In the genomic region with DNA sequence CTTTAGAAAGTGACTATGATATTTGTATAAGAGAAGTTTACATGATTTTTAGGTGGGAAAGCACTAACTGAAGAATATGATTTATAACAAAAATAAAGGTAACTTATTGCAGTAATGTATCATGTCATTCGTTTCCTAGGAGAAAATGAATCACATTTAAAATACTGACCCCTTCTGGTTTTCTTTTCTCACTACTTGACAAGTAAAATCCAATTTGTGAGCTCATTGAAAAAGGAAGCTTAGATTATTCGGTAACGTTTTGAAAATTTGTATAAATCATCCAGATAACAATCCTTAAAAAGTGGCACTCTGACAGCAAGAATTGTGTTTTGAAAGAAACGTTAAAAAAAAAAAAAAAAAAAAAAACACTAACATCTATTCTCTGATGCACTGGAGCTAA, we compare ENCODE assay signal across 1 cellular context.
TF ChIP-seq lines count a peak whose summit lies in the region.

No MANE protein-coding gene starts in this region.

TF ChIP-seq in GM23338, 12 proteins besides CTCF, POLR2A, EP300 and RAD21 (continued from another document):
- TF ChIP-seq, protein P1, sequence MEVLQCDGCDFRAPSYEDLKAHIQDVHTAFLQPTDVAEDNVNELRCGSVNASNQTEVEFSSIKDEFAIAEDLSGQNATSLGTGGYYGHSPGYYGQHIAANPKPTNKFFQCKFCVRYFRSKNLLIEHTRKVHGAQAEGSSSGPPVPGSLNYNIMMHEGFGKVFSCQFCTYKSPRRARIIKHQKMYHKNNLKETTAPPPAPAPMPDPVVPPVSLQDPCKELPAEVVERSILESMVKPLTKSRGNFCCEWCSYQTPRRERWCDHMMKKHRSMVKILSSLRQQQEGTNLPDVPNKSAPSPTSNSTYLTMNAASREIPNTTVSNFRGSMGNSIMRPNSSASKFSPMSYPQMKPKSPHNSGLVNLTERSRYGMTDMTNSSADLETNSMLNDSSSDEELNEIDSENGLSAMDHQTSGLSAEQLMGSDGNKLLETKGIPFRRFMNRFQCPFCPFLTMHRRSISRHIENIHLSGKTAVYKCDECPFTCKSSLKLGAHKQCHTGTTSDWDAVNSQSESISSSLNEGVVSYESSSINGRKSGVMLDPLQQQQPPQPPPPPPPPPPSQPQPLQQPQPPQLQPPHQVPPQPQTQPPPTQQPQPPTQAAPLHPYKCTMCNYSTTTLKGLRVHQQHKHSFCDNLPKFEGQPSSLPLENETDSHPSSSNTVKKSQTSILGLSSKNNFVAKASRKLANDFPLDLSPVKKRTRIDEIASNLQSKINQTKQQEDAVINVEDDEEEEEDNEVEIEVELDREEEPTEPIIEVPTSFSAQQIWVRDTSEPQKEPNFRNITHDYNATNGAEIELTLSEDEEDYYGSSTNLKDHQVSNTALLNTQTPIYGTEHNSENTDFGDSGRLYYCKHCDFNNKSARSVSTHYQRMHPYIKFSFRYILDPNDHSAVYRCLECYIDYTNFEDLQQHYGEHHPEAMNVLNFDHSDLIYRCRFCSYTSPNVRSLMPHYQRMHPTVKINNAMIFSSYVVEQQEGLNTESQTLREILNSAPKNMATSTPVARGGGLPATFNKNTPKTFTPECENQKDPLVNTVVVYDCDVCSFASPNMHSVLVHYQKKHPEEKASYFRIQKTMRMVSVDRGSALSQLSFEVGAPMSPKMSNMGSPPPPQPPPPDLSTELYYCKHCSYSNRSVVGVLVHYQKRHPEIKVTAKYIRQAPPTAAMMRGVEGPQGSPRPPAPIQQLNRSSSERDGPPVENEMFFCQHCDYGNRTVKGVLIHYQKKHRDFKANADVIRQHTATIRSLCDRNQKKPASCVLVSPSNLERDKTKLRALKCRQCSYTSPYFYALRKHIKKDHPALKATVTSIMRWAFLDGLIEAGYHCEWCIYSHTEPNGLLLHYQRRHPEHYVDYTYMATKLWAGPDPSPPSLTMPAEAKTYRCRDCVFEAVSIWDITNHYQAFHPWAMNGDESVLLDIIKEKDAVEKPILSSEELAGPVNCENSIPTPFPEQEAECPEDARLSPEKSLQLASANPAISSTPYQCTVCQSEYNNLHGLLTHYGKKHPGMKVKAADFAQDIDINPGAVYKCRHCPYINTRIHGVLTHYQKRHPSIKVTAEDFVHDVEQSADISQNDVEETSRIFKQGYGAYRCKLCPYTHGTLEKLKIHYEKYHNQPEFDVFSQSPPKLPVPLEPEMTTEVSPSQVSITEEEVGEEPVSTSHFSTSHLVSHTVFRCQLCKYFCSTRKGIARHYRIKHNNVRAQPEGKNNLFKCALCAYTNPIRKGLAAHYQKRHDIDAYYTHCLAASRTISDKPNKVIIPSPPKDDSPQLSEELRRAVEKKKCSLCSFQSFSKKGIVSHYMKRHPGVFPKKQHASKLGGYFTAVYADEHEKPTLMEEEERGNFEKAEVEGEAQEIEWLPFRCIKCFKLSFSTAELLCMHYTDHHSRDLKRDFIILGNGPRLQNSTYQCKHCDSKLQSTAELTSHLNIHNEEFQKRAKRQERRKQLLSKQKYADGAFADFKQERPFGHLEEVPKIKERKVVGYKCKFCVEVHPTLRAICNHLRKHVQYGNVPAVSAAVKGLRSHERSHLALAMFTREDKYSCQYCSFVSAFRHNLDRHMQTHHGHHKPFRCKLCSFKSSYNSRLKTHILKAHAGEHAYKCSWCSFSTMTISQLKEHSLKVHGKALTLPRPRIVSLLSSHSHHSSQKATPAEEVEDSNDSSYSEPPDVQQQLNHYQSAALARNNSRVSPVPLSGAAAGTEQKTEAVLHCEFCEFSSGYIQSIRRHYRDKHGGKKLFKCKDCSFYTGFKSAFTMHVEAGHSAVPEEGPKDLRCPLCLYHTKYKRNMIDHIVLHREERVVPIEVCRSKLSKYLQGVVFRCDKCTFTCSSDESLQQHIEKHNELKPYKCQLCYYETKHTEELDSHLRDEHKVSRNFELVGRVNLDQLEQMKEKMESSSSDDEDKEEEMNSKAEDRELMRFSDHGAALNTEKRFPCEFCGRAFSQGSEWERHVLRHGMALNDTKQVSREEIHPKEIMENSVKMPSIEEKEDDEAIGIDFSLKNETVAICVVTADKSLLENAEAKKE (CRISPR knock-in tag; IDR thresholded peaks at IDR 0.05) = no peak
- TF ChIP-seq NANOG (IDR thresholded peaks at IDR 0.05; ENCODE audit: borderline replicate concordance) (no peak), ZNF114 (CRISPR knock-in tag; IDR thresholded peaks at IDR 0.05) (no peak), EZH2 (IDR thresholded peaks at IDR 0.05; ENCODE audit: low read depth, unreplicated experiment) (no peak), EZH2phosphoT487 (IDR thresholded peaks at IDR 0.05; ENCODE audit: unreplicated experiment) (no peak)
- TF ChIP-seq, protein P2, sequence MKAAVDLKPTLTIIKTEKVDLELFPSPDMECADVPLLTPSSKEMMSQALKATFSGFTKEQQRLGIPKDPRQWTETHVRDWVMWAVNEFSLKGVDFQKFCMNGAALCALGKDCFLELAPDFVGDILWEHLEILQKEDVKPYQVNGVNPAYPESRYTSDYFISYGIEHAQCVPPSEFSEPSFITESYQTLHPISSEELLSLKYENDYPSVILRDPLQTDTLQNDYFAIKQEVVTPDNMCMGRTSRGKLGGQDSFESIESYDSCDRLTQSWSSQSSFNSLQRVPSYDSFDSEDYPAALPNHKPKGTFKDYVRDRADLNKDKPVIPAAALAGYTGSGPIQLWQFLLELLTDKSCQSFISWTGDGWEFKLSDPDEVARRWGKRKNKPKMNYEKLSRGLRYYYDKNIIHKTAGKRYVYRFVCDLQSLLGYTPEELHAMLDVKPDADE (IDR thresholded peaks at IDR 0.05) = no peak
